In genomic region chr7:108455833-108456677, GRCh38 we compare ENCODE assay signal across 8 cellular contexts. TPM values are rescaled to one million over a fixed set of nuclear protein-coding genes. Genes with fewer than 3 reads are reported as not detected.
DNase-seq lines count a peak whose midpoint lies in the region; ATAC-seq and TF ChIP-seq lines count a peak whose summit lies in the region.

Gene NRCAM, minus strand, starts transcription at chr7:108456436. Its CDS starts 216,372 bp downstream, at chr7:108240064.

- peaks cover 32 to 53% of the 10 kb centered on the region in 2 donors for H3K27me3 Mint-ChIP-seq in T-cell

- H3K4me1 Mint-ChIP-seq in T-cell, result peaks cover 27 to 42% (median 30%) of the 10 kb centered on the region in 3 donors
- H3K4me1 Mint-ChIP-seq in stimulated activated effector memory CD8-positive, alpha-beta T cell treated with anti-CD3 and anti-CD28 coated beads, Interleukin-12 subunit alpha, Interleukin-12 subunit beta, amount 100 ng/mL, for 72 hours, result peaks cover 6% of the 10 kb centered on the region

- H3K36me3 ChIP-seq in A673 (ENCODE audit: insufficient read depth, low read length, poor library complexity, severe bottlenecking) (no peaks in the 10 kb centered on the region), duodenal mucosa (ENCODE audit: control insufficient read depth in 1 of 2, insufficient read depth in 2 of 2, low read length in 2 of 2) (no peaks in the 10 kb centered on the region)

- no peak within 1 kb of the TSS for H3K27ac Mint-ChIP-seq in T-cell
- H3K27ac Mint-ChIP-seq in stimulated activated effector memory CD8-positive, alpha-beta T cell treated with anti-CD3 and anti-CD28 coated beads, Interleukin-12 subunit alpha, Interleukin-12 subunit beta, amount 100 ng/mL, for 72 hours, result no peak within 1 kb of the TSS

- DNase-seq in A673 (ENCODE audit: low spot score), result peak; percentile 93
- DNase-seq in NCI-H1048 (lab: John Stamatoyannopoulos, UW), result peak; percentile 44
- DNase-seq in T-cell, result peak in 28 of 34 experiments; percentile 7 to 68 (median 32)
- no peak for DNase-seq in lower leg skin (ENCODE audit: low spot score in 2 of 2)
- DNase-seq in stimulated activated effector memory CD8-positive, alpha-beta T cell treated with anti-CD3 and anti-CD28 coated beads, Interleukin-12 subunit alpha, Interleukin-12 subunit beta, amount 100 ng/mL, for 72 hours (ENCODE audit: low spot score in 2 of 2), result peak in 1 of 2 donors; percentile 60

- no peaks in the 10 kb centered on the region for H3K9me3 ChIP-seq in A673 (ENCODE audit: low read depth, low read length, poor library complexity, severe bottlenecking)
- no peaks in the 10 kb centered on the region for H3K9me3 ChIP-seq in duodenal mucosa (ENCODE audit: control insufficient read depth in 1 of 2, low read length in 2 of 2)

- no peak within 1 kb of the TSS for H3K9ac ChIP-seq in duodenal mucosa (ENCODE audit: low read depth in 1 of 2, low read length in 2 of 2)

- H3K36me3 Mint-ChIP-seq in T-cell, result no peaks in the 10 kb centered on the region
- no peaks in the 10 kb centered on the region for H3K36me3 Mint-ChIP-seq in stimulated activated effector memory CD8-positive, alpha-beta T cell treated with anti-CD3 and anti-CD28 coated beads, Interleukin-12 subunit alpha, Interleukin-12 subunit beta, amount 100 ng/mL, for 72 hours

- H3K4me3 ChIP-seq in A673 (ENCODE audit: low read depth, low read length, poor library complexity, severe bottlenecking) (peak within 1 kb of the TSS; percentile 84), duodenal mucosa (ENCODE audit: low read depth in 1 of 2, low read length in 2 of 2) (peak within 1 kb of the TSS; percentile 47 to 61), lower leg skin (ENCODE audit: low read depth, poor library complexity, severe bottlenecking) (peak within 1 kb of the TSS; percentile 21)

- no peaks in the 10 kb centered on the region for H3K27me3 ChIP-seq in A673 (replicated peaks; ENCODE audit: insufficient read depth, low read depth, low read length, poor library complexity)
- peaks cover 47 to 52% of the 10 kb centered on the region in 2 donors for H3K27me3 ChIP-seq in duodenal mucosa (ENCODE audit: control insufficient read depth in 1 of 2, insufficient read depth in 2 of 2, low read length in 2 of 2)

- intact Hi-C loops in A673 (cut with micrococcal nuclease; ENCODE audit: unreplicated experiment), result loop anchor here (2.0 kb wide), 1 partner anchor 165 kb away; no protein-coding TSS in a partner anchor
- intact Hi-C loops in lower leg skin (cut with DNase I; ENCODE audit: low total_unique reads), result no loop called here

- no peak for TF ChIP-seq CTCF in A673 (conservative IDR thresholded peaks at IDR 0.05; ENCODE audit: low read depth, low read length)
- TF ChIP-seq CTCF in lower leg skin (IDR thresholded peaks at IDR 0.05), result no peak

- 0 to 1% methylated on average over 27 of the region's 93 CpGs for WGBS in lower leg skin, 2 donors

- BruUV-seq in A673 (replicated peaks; lab: Mats Ljungman, UMichigan), result no TSS peak

- CTCF ChIA-PET in A673 (lab: Charles Lee) (interaction anchor here (0.6 to 0.7 kb wide), 2 partner anchors 40 to 391 kb away, joined by 3 to 4 read pairs; no protein-coding TSS in a partner anchor), T-cell (lab: Charles Lee) (interaction anchor here (0.6 to 2.2 kb wide), 4 partner anchors 14 to 43 kb away, joined by 3 to 8 read pairs (median 5); no protein-coding TSS in a partner anchor)

- peaks cover 31% of the 10 kb centered on the region for H3K4me1 ChIP-seq in A673 (ENCODE audit: insufficient read depth, low read length, poor library complexity, severe bottlenecking)
- peaks cover 0 to 3% of the 10 kb centered on the region in 2 donors for H3K4me1 ChIP-seq in duodenal mucosa (ENCODE audit: control insufficient read depth in 1 of 2, insufficient read depth in 2 of 2, low read length in 2 of 2)

- POLR2A ChIA-PET in A673 (lab: Charles Lee; ENCODE audit: low non-redundant PET), result no interaction called here
- POLR2A ChIA-PET in T-cell (lab: Charles Lee), result interaction anchor here in 1 of 2 donors (0.5 to 0.6 kb wide), 2 partner anchors 18 to 213 kb away, joined by 4 read pairs; no protein-coding TSS in a partner anchor

- no peak for TF ChIP-seq POLR2A in lower leg skin (IDR thresholded peaks at IDR 0.05)

- ATAC-seq in GM18502 (IDR thresholded peaks at IDR 0.05; ENCODE audit: poor library complexity, unreplicated experiment) (peak; percentile 43), T-cell (replicated peaks in 1 of 4) (peak; percentile 59 to 75 (median 61)), GM18519 (IDR thresholded peaks at IDR 0.05; ENCODE audit: low FRiP score, unreplicated experiment) (no peak)
- peak; percentile 39 for ATAC-seq in stimulated activated effector memory CD8-positive, alpha-beta T cell treated with anti-CD3 and anti-CD28 coated beads, Interleukin-12 subunit alpha, Interleukin-12 subunit beta, amount 100 ng/mL, for 72 hours

- peak within 1 kb of the TSS; percentile 64 to 88 (median 69) for H3K4me3 Mint-ChIP-seq in T-cell
- H3K4me3 Mint-ChIP-seq in stimulated activated effector memory CD8-positive, alpha-beta T cell treated with anti-CD3 and anti-CD28 coated beads, Interleukin-12 subunit alpha, Interleukin-12 subunit beta, amount 100 ng/mL, for 72 hours, result peak within 1 kb of the TSS; percentile 39

- H3K9me3 Mint-ChIP-seq in T-cell, result no peaks in the 10 kb centered on the region
- H3K9me3 Mint-ChIP-seq in stimulated activated effector memory CD8-positive, alpha-beta T cell treated with anti-CD3 and anti-CD28 coated beads, Interleukin-12 subunit alpha, Interleukin-12 subunit beta, amount 100 ng/mL, for 72 hours, result no peaks in the 10 kb centered on the region

- peak within 1 kb of the TSS; percentile 73 for H3K27ac ChIP-seq in A673 (ENCODE audit: low read depth, low read length, poor library complexity, severe bottlenecking)
- no peak within 1 kb of the TSS for H3K27ac ChIP-seq in duodenal mucosa (ENCODE audit: low read depth, low read length)

RNA-seq across cellular contexts. Expression of gene NRCAM, which starts in this region (rescaled TPM):
- total RNA-seq in A673 (2021) (43.4 and 45.7 TPM in 2 replicates), T-cell (10 to 100 TPM in 1 of 5 donors, 1 to 10 TPM in 4; 3.1 to 10.7 (median 5.0) TPM), lower leg skin (1 to 10 TPM; 1.1 to 6.1 (median 4.0) TPM)

Comparison
In these comparisons a context has a peak if more than half of its experiments do, and no peak if none do; other contexts are left out.
1. DNase-seq: peak in A673 (single experiment), NCI-H1048 (single experiment) and T-cell (28 of 34); none in lower leg skin (0 of 2).
2. H3K4me3 ChIP-seq: peak in every context shown above with its lines; median percentile 84 in A673; 54 in duodenal mucosa; 21 in lower leg skin.